ENCODE assay signal across 10 cellular contexts in genomic region chr5:139271201-139272027, GRCh38. TPM values are rescaled to one million over a fixed set of nuclear protein-coding genes. Genes with fewer than 3 reads are reported as not detected.
DNase-seq lines count a peak whose midpoint lies in the region; ATAC-seq and TF ChIP-seq lines count a peak whose summit lies in the region.
"Had no signal": no experiment of that assay in that cellular context is flagged by ENCODE, and none has a peak within 500 bp of the region (broad histone marks: within the 10 kb centered on the region; RNA-seq: fewer than 3 reads in every experiment).

No MANE protein-coding gene starts in this region.

- intact Hi-C loops in CD4-positive, alpha-beta memory T cell (cut with micrococcal nuclease), result loop anchor here (5.0 kb wide), 3 partner anchors 74 to 291 kb away; partner anchors contain the start of genes SIL1 and UBE2D2

- H3K27ac Mint-ChIP-seq in CD4-positive, alpha-beta memory T cell, result peak overlapping the region in 1 of 7 donors; percentile 24
- H3K27ac Mint-ChIP-seq: activated T-helper 17 cell treated with anti-CD3 and anti-CD28 coated beads, Interleukin-2, amount 50 U/mL, for 72 hours had no signal

- CTCF ChIA-PET in CD4-positive, alpha-beta memory T cell (lab: Charles Lee; ENCODE audit: partially characterized antibody), result interaction anchor here (1.0 to 1.9 kb wide), 4 partner anchors 20 to 920 kb away, joined by 3 to 8 read pairs (median 4); no protein-coding TSS in a partner anchor

- H3K36me3 ChIP-seq in MG63, result peaks cover 24% of the 10 kb centered on the region
- H3K36me3 ChIP-seq in CD4-positive, alpha-beta memory T cell (ENCODE audit: insufficient read depth, low read length), result no peaks in the 10 kb centered on the region

- H3K9me3 Mint-ChIP-seq in CD4-positive, alpha-beta memory T cell, result no peaks in the 10 kb centered on the region
- H3K9me3 Mint-ChIP-seq: activated T-helper 17 cell treated with anti-CD3 and anti-CD28 coated beads, Interleukin-2, amount 50 U/mL, for 72 hours had no signal

- no peaks in the 10 kb centered on the region for H3K9me3 ChIP-seq in MG63
- H3K9me3 ChIP-seq in CD4-positive, alpha-beta memory T cell (ENCODE audit: control insufficient read depth in 1 of 2, low read length in 2 of 2), result no peaks in the 10 kb centered on the region

- H3K27me3 ChIP-seq in MG63, result no peaks in the 10 kb centered on the region
- no peaks in the 10 kb centered on the region for H3K27me3 ChIP-seq in CD4-positive, alpha-beta memory T cell (ENCODE audit: insufficient read depth, low read length)

- peaks cover 35% of the 10 kb centered on the region for H3K4me1 ChIP-seq in CD4-positive, alpha-beta memory T cell (ENCODE audit: insufficient read depth, low read length)

- no peaks in the 10 kb centered on the region for H3K27me3 Mint-ChIP-seq in CD4-positive, alpha-beta memory T cell
- H3K27me3 Mint-ChIP-seq: activated T-helper 17 cell treated with anti-CD3 and anti-CD28 coated beads, Interleukin-2, amount 50 U/mL, for 72 hours had no signal

- H3K4me1 Mint-ChIP-seq in CD4-positive, alpha-beta memory T cell, result peaks cover 28 to 54% (median 36%) of the 10 kb centered on the region in 4 donors

- POLR2A ChIA-PET in CD4-positive, alpha-beta memory T cell (lab: Charles Lee; ENCODE audit: partially characterized antibody), result interaction anchor here (0.8 to 6.9 kb wide), 4 partner anchors 22 to 696 kb away, joined by 3 to 90 read pairs (median 9); partner anchors contain the start of genes HSPA9 and MATR3

- in situ Hi-C loops in Caki2 (cut with HindIII; ENCODE audit: low pct_unique_long_range_greater_than_20kb, low sequenced_read_pairs), result no loop called here

- no peak for TF ChIP-seq POLR2A in GM18505 (IDR thresholded peaks at IDR 0.05; ENCODE audit: borderline replicate concordance, extremely low read depth, insufficient read depth, insufficient read length)

- H3K27ac ChIP-seq in CD4-positive, alpha-beta memory T cell (ENCODE audit: low read depth, low read length), result no peak overlapping the region
- H3K27ac ChIP-seq: parathyroid adenoma had no signal

- no peak for ATAC-seq in GM18505 (IDR thresholded peaks at IDR 0.05; ENCODE audit: unreplicated experiment)
- ATAC-seq: activated T-helper 17 cell treated with anti-CD3 and anti-CD28 coated beads, Interleukin-2, amount 50 U/mL, for 72 hours had no signal

- H3K4me3 Mint-ChIP-seq in CD4-positive, alpha-beta memory T cell, result peak overlapping the region in 3 of 8 donors; percentile 27 to 52 (median 43)

- H3K4me3 ChIP-seq in MG63, result no peak overlapping the region
- no peak overlapping the region for H3K4me3 ChIP-seq in CD4-positive, alpha-beta memory T cell (ENCODE audit: low read length in 2 of 2)

- peak; percentile 71 for DNase-seq in Caki2 (ENCODE audit: low read depth)
- peak; percentile 74 for DNase-seq in MG63
- peak; percentile 90 for DNase-seq in amniotic epithelial cell (ENCODE audit: low read depth)
- peak; percentile 37 to 54 for DNase-seq in lung microvascular endothelial cell (ENCODE audit: low read depth in 2 of 2)
- DNase-seq in NCI-H2227 (lab: John Stamatoyannopoulos, UW; ENCODE audit: unreplicated experiment), result no peak
- no peak for DNase-seq in CD4-positive, alpha-beta memory T cell
- no peak for DNase-seq in middle frontal gyrus (ENCODE audit: extremely low spot score, low spot score)

- H3K36me3 Mint-ChIP-seq in CD4-positive, alpha-beta memory T cell, result peaks cover 0 to 4% of the 10 kb centered on the region in 2 donors

RNA-seq across cellular contexts. Expression of gene MATR3, which starts 22.1 kb away (rescaled TPM):
- total RNA-seq in Caki2 (2014; rRNA removed; shearing (Covaris generic); ENCODE audit: low replicate concordance), result 150 and 191 TPM in 2 replicates
- 280 and 444 TPM in 2 replicates for total RNA-seq in MG63 (2014; rRNA removed; shearing (Covaris generic); ENCODE audit: low replicate concordance)
- total RNA-seq in lung microvascular endothelial cell, result 141 and 163 TPM in 2 replicates
- 100 to 1,000 TPM; 228 to 255 TPM for total RNA-seq in CD4-positive, alpha-beta memory T cell
- 100 to 1,000 TPM; 377 to 419 TPM for polyA plus RNA-seq in CD4-positive, alpha-beta memory T cell

Comparison
In these comparisons a context has a peak if more than half of its experiments do, and no peak if none do; other contexts are left out.
1. DNase-seq: peak in Caki2 (single experiment), MG63 (single experiment), amniotic epithelial cell (single experiment) and lung microvascular endothelial cell (2 of 2); none in NCI-H2227 (single experiment), CD4-positive, alpha-beta memory T cell (0 of 5) and middle frontal gyrus (single experiment).